ENCODE assay signal across 17 cellular contexts in genomic region chr21:44333701-44334636, GRCh38. TPM values are rescaled to one million over a fixed set of nuclear protein-coding genes. Genes with fewer than 3 reads are reported as not detected.
"Had no signal": no experiment of that assay in that cellular context is flagged by ENCODE, and none has a peak within 500 bp of the region (broad histone marks: within the 10 kb centered on the region; RNA-seq: fewer than 3 reads in every experiment).

No MANE protein-coding gene starts in this region.

- H3K27ac Mint-ChIP-seq: activated B cell treated with CpG ODN at 0.5 μM for 24 hours; activated CD4-positive, alpha-beta T cell treated with anti-CD3 and anti-CD28 coated beads, Interleukin-2, amount 10 ng/mL, durations not matched to agents 24 days and 14 days had no signal

- ATAC-seq: left ventricle myocardium superior; naive thymus-derived CD8-positive, alpha-beta T cell had no signal

- H3K4me2 ChIP-seq: hepatocyte had no signal

- H3K27me3 ChIP-seq: hepatocyte, neutrophil, tibial artery had no signal

- H3K36me3 ChIP-seq: neutrophil had no signal

- H3K9me3 Mint-ChIP-seq: activated B cell treated with CpG ODN at 0.5 μM for 24 hours; activated CD4-positive, alpha-beta T cell treated with anti-CD3 and anti-CD28 coated beads, Interleukin-2, amount 10 ng/mL, durations not matched to agents 24 days and 14 days; naive thymus-derived CD8-positive, alpha-beta T cell had no signal

- H3K4me3 Mint-ChIP-seq: activated B cell treated with CpG ODN at 0.5 μM for 24 hours; activated CD4-positive, alpha-beta T cell treated with anti-CD3 and anti-CD28 coated beads, Interleukin-2, amount 10 ng/mL, durations not matched to agents 24 days and 14 days; naive thymus-derived CD8-positive, alpha-beta T cell had no signal

- H3K4me3 ChIP-seq: hepatocyte, tibial artery had no signal

- H3K27me3 Mint-ChIP-seq: activated B cell treated with CpG ODN at 0.5 μM for 24 hours; activated CD4-positive, alpha-beta T cell treated with anti-CD3 and anti-CD28 coated beads, Interleukin-2, amount 10 ng/mL, durations not matched to agents 24 days and 14 days; naive thymus-derived CD8-positive, alpha-beta T cell had no signal

- H3K27ac ChIP-seq: hepatocyte, neutrophil, tibial artery had no signal

- H3K9me3 ChIP-seq: neutrophil, tibial artery had no signal

- DNase-seq: activated B cell treated with CpG ODN at 0.5 μM for 24 hours; activated CD4-positive, alpha-beta T cell treated with anti-CD3 and anti-CD28 coated beads, Interleukin-2, amount 10 ng/mL, durations not matched to agents 24 days and 14 days; activated naive CD4-positive, alpha-beta T cell; dermis blood vessel endothelial cell; islet precursor cell; left ventricle myocardium superior; mesenchymal stem cell; naive thymus-derived CD8-positive, alpha-beta T cell; stimulated activated CD4-positive, alpha-beta T cell treated with anti-CD3 and anti-CD28 coated beads, Interleukin-2, amount 100 ng/mL, for 48 hours; stimulated activated naive CD4-positive, alpha-beta T cell; tibial artery had no signal

RNA-seq across cellular contexts. Expression of gene AIRE, which starts 48.3 kb away (rescaled TPM):
- total RNA-seq: activated B cell treated with CpG ODN at 0.5 μM for 24 hours; activated CD4-positive, alpha-beta T cell treated with anti-CD3 and anti-CD28 coated beads, Interleukin-2, amount 10 ng/mL, durations not matched to agents 24 days and 14 days; chondrocyte; dermis blood vessel endothelial cell; epithelial cell of proximal tubule; left ventricle myocardium superior; naive thymus-derived CD8-positive, alpha-beta T cell; skeletal muscle tissue; subcutaneous adipose tissue had no signal
